Comparison of ENCODE assay signal across 8 cellular contexts in genomic region chr2:241734208-241734466, GRCh38. TPM values are rescaled to one million over a fixed set of nuclear protein-coding genes. Genes with fewer than 3 reads are reported as not detected.
DNase-seq lines count a peak whose midpoint lies in the region; ATAC-seq lines count a peak whose summit lies in the region.

No MANE protein-coding gene starts in this region.

- no peak for DNase-seq in activated naive CD8-positive, alpha-beta T cell treated with anti-CD3 and anti-CD28 coated beads, Interleukin-2, amount 50 U/mL, for 24 hours
- no peak for DNase-seq in sciatic nerve (ENCODE audit: low spot score)
- DNase-seq in iPS-NIHi7 (ENCODE audit: extremely low spot score) = no peak
- no peak for DNase-seq in OCI-M1 (lab: John Stamatoyannopoulos, UW)

- peak overlapping the region; percentile 31; the same call in 1 of the 2 replicates for H3K4me3 ChIP-seq in GM08714 (ENCODE audit: low read length)
- H3K4me3 ChIP-seq in mesodermal cell (ENCODE audit: extremely low read depth, insufficient read depth, low read length, poor library complexity, severe bottlenecking) = peak overlapping the region; percentile 62

- H3K4me1 Mint-ChIP-seq in activated naive CD8-positive, alpha-beta T cell treated with anti-CD3 and anti-CD28 coated beads, Interleukin-2, amount 50 U/mL, for 24 hours = peaks cover 59% of the 10 kb centered on the region

- peak overlapping the region; percentile 82 for H3K4me3 Mint-ChIP-seq in activated naive CD8-positive, alpha-beta T cell treated with anti-CD3 and anti-CD28 coated beads, Interleukin-2, amount 50 U/mL, for 24 hours

- H3K9me3 Mint-ChIP-seq in activated naive CD8-positive, alpha-beta T cell treated with anti-CD3 and anti-CD28 coated beads, Interleukin-2, amount 50 U/mL, for 24 hours = no peaks in the 10 kb centered on the region

- 10 to 13% methylated on average over 24 to 25 of the region's 25 CpGs for WGBS in mesodermal cell (ENCODE audit: insufficient coverage in 2 of 2), 2 experiments

- H3K27ac Mint-ChIP-seq in activated naive CD8-positive, alpha-beta T cell treated with anti-CD3 and anti-CD28 coated beads, Interleukin-2, amount 50 U/mL, for 24 hours = no peak overlapping the region

- no peak overlapping the region for H3K27ac ChIP-seq in mesodermal cell (ENCODE audit: low read depth, low read length, severe bottlenecking)

- H3K27me3 Mint-ChIP-seq in activated naive CD8-positive, alpha-beta T cell treated with anti-CD3 and anti-CD28 coated beads, Interleukin-2, amount 50 U/mL, for 24 hours = no peaks in the 10 kb centered on the region

- ATAC-seq in HG02943 (IDR thresholded peaks at IDR 0.05; ENCODE audit: low read depth, unreplicated experiment) (peak; percentile 10), GM19324 (IDR thresholded peaks at IDR 0.05; ENCODE audit: low FRiP score, unreplicated experiment) (no peak), sciatic nerve (no peak)
- peak; percentile 5 for ATAC-seq in activated naive CD8-positive, alpha-beta T cell treated with anti-CD3 and anti-CD28 coated beads, Interleukin-2, amount 50 U/mL, for 24 hours

- intact Hi-C loops in sciatic nerve (cut with DNase I) = no loop called here

- H3K9me3 ChIP-seq in mesodermal cell (ENCODE audit: control insufficient read depth, low read length) = no peaks in the 10 kb centered on the region

- peaks cover 2% of the 10 kb centered on the region for H3K36me3 ChIP-seq in mesodermal cell (ENCODE audit: control insufficient read depth, insufficient read depth, low read length)

- peaks cover 10% of the 10 kb centered on the region for H3K36me3 Mint-ChIP-seq in activated naive CD8-positive, alpha-beta T cell treated with anti-CD3 and anti-CD28 coated beads, Interleukin-2, amount 50 U/mL, for 24 hours (ENCODE audit: low read depth)

- H3K4me1 ChIP-seq in mesodermal cell (ENCODE audit: control insufficient read depth, insufficient read depth, low read length, poor library complexity, severe bottlenecking) = no peaks in the 10 kb centered on the region

RNA-seq across cellular contexts. Expression of gene D2HGDH, which starts 0.3 kb away (rescaled TPM):
- polyA plus RNA-seq in mesodermal cell (2013, experiment 1 of 2) = 11.8 TPM
- 11.3 TPM for polyA plus RNA-seq in mesodermal cell (2013, experiment 2 of 2)
- 34.0 TPM for total RNA-seq in sciatic nerve

RNA-seq across cellular contexts. Expression of gene ING5, which starts 32.3 kb away (rescaled TPM):
- 22.6 TPM for polyA plus RNA-seq in mesodermal cell (2013, experiment 1 of 2)
- 21.2 TPM for polyA plus RNA-seq in mesodermal cell (2013, experiment 2 of 2)
- 46.1 TPM for total RNA-seq in sciatic nerve

RNA-seq across cellular contexts. Expression of gene GAL3ST2, which starts 42.5 kb away (rescaled TPM):
- not detected for polyA plus RNA-seq in mesodermal cell (2013, experiment 1 of 2)
- polyA plus RNA-seq in mesodermal cell (2013, experiment 2 of 2) = not detected
- not detected for total RNA-seq in sciatic nerve

RNA-seq across cellular contexts. Expression of gene DTYMK, which starts 47.5 kb away (rescaled TPM):
- polyA plus RNA-seq in mesodermal cell (2013, experiment 1 of 2) = 53.5 TPM
- polyA plus RNA-seq in mesodermal cell (2013, experiment 2 of 2) = 50.9 TPM
- total RNA-seq in sciatic nerve = 15.6 TPM

Comparison
In these comparisons a context has a peak if more than half of its experiments do, and no peak if none do; other contexts are left out.
1. ATAC-seq: peak in HG02943 (single experiment) and activated naive CD8-positive, alpha-beta T cell treated with anti-CD3 and anti-CD28 coated beads, Interleukin-2, amount 50 U/mL, for 24 hours (single experiment); none in GM19324 (single experiment) and sciatic nerve (single experiment).